In the genomic region with DNA sequence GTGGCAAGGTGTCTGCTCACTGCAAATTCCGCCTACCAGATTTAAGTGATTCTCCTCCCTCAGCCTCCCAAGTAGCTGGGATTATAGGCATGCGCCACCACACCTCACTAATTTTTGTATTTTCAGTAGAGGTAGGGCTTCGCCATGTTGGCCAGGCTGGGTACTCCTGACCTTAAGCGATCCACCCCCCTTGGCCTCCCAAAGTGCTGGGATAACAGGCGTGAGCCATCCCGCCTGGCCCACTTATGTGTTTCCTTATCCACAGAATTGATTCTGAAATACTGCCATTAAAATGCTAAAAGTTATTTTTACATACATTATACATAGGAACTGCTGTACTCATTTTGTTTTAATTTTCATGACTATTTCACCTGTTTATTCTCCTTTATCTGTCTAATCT, we compare ENCODE assay signal across 20 cellular contexts.
"Had no signal": no experiment of that assay in that cellular context is flagged by ENCODE, and none has a peak within 500 bp of the region (broad histone marks: within the 10 kb centered on the region; RNA-seq: fewer than 3 reads in every experiment).

No MANE protein-coding gene starts in this region.

- ATAC-seq: foreskin keratinocyte; gastroesophageal sphincter; heart left ventricle; left colon; left lobe of liver; lower lobe of right lung; mucosa of descending colon; naive thymus-derived CD8-positive, alpha-beta T cell had no signal

- DNase-seq: dermis blood vessel endothelial cell; dorsolateral prefrontal cortex; effector CD4-positive, alpha-beta T cell; effector memory CD4-positive, alpha-beta T cell; foreskin keratinocyte; heart left ventricle; hypothalamus; immature natural killer cell; islet precursor cell; kidney; kidney glomerular epithelial cell; left colon; left ventricle myocardium inferior; lower lobe of right lung; mesenchymal stem cell; mucosa of descending colon; naive B cell; naive thymus-derived CD8-positive, alpha-beta T cell had no signal
